13 cellular contexts compared by ENCODE assay signal in the genomic region with DNA sequence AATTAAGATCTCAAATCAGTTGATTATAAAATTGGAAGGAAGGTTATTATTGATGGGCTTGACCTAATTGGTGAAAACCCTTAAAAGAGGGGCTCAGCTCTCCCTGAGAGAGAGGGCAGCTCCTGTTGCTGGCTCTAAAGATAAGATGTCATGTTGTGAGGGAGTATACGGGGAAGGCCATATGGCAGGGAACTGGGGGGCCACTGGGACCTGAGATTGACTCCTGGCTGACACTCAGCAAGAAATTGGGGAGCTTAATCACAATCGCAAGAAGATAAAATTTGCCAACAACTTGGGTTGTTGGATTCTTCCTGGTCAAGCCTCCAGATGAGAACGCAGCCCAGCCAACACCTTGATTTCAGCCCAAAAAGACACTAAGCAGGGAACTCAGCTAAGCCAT.
"Had no signal": no experiment of that assay in that cellular context is flagged by ENCODE, and none has a peak within 500 bp of the region (broad histone marks: within the 10 kb centered on the region; RNA-seq: fewer than 3 reads in every experiment).

No MANE protein-coding gene starts in this region.

- H3K4me3 ChIP-seq: MG63, PC-9, Peyer's patch, SJCRH30 had no signal

- DNase-seq: Karpas-422; KG1; MG63; NCI-H2107; NCI-H526; NK-92 treated with Interleukin-12 subunit alpha and Interleukin-12 subunit beta, amount 100 ng/mL, for 24 hours; Peyer's patch; SJCRH30; T-helper 1 cell; T-helper 17 cell had no signal

- H3K4me1 ChIP-seq: Peyer's patch, SJCRH30 had no signal

- H3K36me3 ChIP-seq: MG63, Peyer's patch, SJCRH30 had no signal

- H3K27ac ChIP-seq: PC-9, Peyer's patch, SJCRH30 had no signal

- H3K9me3 ChIP-seq: MG63, Peyer's patch, SJCRH30 had no signal

- ATAC-seq: Right ventricle myocardium inferior, SK-N-SH treated with all-trans-retinoic acid at 6 μM for 48 hours, T-helper 17 cell had no signal

- H3K27me3 ChIP-seq: Peyer's patch had no signal
